In the genomic region with DNA sequence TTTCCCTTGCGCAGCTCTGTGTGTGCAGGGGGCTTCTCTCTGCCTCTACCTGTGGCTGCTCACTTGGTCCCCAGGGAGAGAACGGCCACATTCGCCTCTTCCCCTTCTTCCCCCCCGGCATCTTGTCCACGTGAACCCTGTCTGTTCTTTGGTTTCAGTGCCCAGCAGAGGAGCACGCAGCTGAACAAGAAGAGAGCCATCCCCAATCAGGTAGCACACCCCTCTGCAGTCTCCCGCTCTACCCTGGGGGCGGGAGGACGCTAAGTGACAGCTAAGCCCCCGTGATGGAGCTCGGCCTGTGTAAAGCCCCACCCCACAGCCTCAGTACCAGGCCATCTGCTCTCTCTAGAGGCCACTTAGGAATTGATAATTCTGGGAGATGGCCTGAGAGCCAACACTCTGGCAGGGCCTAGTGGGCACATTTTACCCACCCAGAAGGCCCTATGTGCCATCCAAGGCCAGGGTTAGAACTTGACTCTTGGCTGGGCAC, we compare ENCODE assay signal across 22 cellular contexts. TPM values are rescaled to one million over a fixed set of nuclear protein-coding genes. Genes with fewer than 3 reads are reported as not detected.
DNase-seq lines count a peak whose midpoint lies in the region; ATAC-seq and TF ChIP-seq lines count a peak whose summit lies in the region.
"Had no signal": no experiment of that assay in that cellular context is flagged by ENCODE, and none has a peak within 500 bp of the region (broad histone marks: within the 10 kb centered on the region; RNA-seq: fewer than 3 reads in every experiment).

No MANE protein-coding gene starts in this region.

- no peaks in the 10 kb centered on the region for H3K9me3 ChIP-seq in CD8-positive, alpha-beta T cell (ENCODE audit: low read length)
- H3K9me3 ChIP-seq in T-helper 17 cell (ENCODE audit: control insufficient read depth, low read length, poor library complexity, severe bottlenecking) = no peaks in the 10 kb centered on the region

- H3K27ac Mint-ChIP-seq in activated CD4-positive, alpha-beta T cell treated with anti-CD3 and anti-CD28 coated beads for 36 hours = peak overlapping the region; percentile 37
- peak overlapping the region; percentile 37 for H3K27ac Mint-ChIP-seq in CD8-positive, alpha-beta T cell
- H3K27ac Mint-ChIP-seq in T-helper 17 cell = peak overlapping the region; percentile 88

- ATAC-seq in activated CD4-positive, alpha-beta T cell treated with anti-CD3 and anti-CD28 coated beads for 36 hours = no peak
- ATAC-seq in CD8-positive, alpha-beta T cell = no peak
- ATAC-seq in T-helper 17 cell (no peak), GM21390 (IDR thresholded peaks at IDR 0.05; ENCODE audit: unreplicated experiment) (no peak)
- ATAC-seq: HepG2, Panc1 had no signal

- no peaks in the 10 kb centered on the region for H3K27me3 ChIP-seq in CD8-positive, alpha-beta T cell (ENCODE audit: insufficient read depth, low read length)

- no peak overlapping the region for H3K27ac ChIP-seq in CD8-positive, alpha-beta T cell (ENCODE audit: low read depth, low read length)
- H3K27ac ChIP-seq: C4-2B, KMS-11 had no signal

- no peak overlapping the region for H3K4me3 Mint-ChIP-seq in activated CD4-positive, alpha-beta T cell treated with anti-CD3 and anti-CD28 coated beads for 36 hours
- no peak overlapping the region for H3K4me3 Mint-ChIP-seq in CD8-positive, alpha-beta T cell
- no peak overlapping the region for H3K4me3 Mint-ChIP-seq in T-helper 17 cell

- no peaks in the 10 kb centered on the region for H3K9me3 Mint-ChIP-seq in activated CD4-positive, alpha-beta T cell treated with anti-CD3 and anti-CD28 coated beads for 36 hours (ENCODE audit: low read depth)
- no peaks in the 10 kb centered on the region for H3K9me3 Mint-ChIP-seq in CD8-positive, alpha-beta T cell

- no peaks in the 10 kb centered on the region for H3K27me3 Mint-ChIP-seq in activated CD4-positive, alpha-beta T cell treated with anti-CD3 and anti-CD28 coated beads for 36 hours
- no peaks in the 10 kb centered on the region for H3K27me3 Mint-ChIP-seq in CD8-positive, alpha-beta T cell (ENCODE audit: low read depth)
- no peaks in the 10 kb centered on the region for H3K27me3 Mint-ChIP-seq in T-helper 17 cell

- peaks cover 9% of the 10 kb centered on the region for H3K4me1 ChIP-seq in CD8-positive, alpha-beta T cell (ENCODE audit: insufficient read depth, low read length)

- intact Hi-C loops in activated CD4-positive, alpha-beta T cell treated with anti-CD3 and anti-CD28 coated beads for 36 hours (cut with DNase I, micrococcal nuclease) = no loop called here
- intact Hi-C loops in CD8-positive, alpha-beta T cell (cut with DNase I, micrococcal nuclease) = no loop called here

- CTCF ChIA-PET in activated CD4-positive, alpha-beta T cell treated with anti-CD3 and anti-CD28 coated beads for 36 hours (lab: Charles Lee) = interaction anchor here (1.1 kb wide), 1 partner anchor 9 kb away, joined by 6 read pairs; no protein-coding TSS in a partner anchor
- CTCF ChIA-PET in CD8-positive, alpha-beta T cell (lab: Charles Lee) = interaction anchor here (0.6 to 0.9 kb wide), 2 partner anchors 59 to 83 kb away, joined by 3 read pairs; no protein-coding TSS in a partner anchor

- no peak for DNase-seq in activated CD4-positive, alpha-beta T cell treated with anti-CD3 and anti-CD28 coated beads for 36 hours
- no peak for DNase-seq in activated CD4-positive, alpha-beta T cell treated with anti-CD3 and anti-CD28 coated beads for 4 hours
- DNase-seq in CD8-positive, alpha-beta T cell = no peak
- no peak for DNase-seq in T-helper 17 cell
- peak; percentile 1 for DNase-seq in midbrain (lab: John Stamatoyannopoulos, UW)
- no peak for DNase-seq in RKO (ENCODE audit: low spot score)
- no peak for DNase-seq in stimulated activated CD4-positive, alpha-beta T cell treated with anti-CD3 and anti-CD28 coated beads, Interleukin-4, amount 100 ng/mL, for 1 hour
- DNase-seq: 8988T, Calu3, DMS79 treated with DMSO at 0.1 percent for 48 hours, GOT3, NCI-H1092, NCI-H1694, NCI-H2107, NCI-H345, NCI-H748 treated with DMSO at 0.1 percent for 48 hours, SHP77 treated with DMSO at 0.1 percent for 48 hours had no signal

- TF ChIP-seq CTCF in CD8-positive, alpha-beta T cell (IDR thresholded peaks at IDR 0.05) = no peak

- POLR2A ChIA-PET in activated CD4-positive, alpha-beta T cell treated with anti-CD3 and anti-CD28 coated beads for 36 hours (lab: Charles Lee) = no interaction called here
- POLR2A ChIA-PET in CD8-positive, alpha-beta T cell (lab: Charles Lee) = no interaction called here

- peaks cover 16% of the 10 kb centered on the region for H3K4me1 Mint-ChIP-seq in activated CD4-positive, alpha-beta T cell treated with anti-CD3 and anti-CD28 coated beads for 36 hours
- H3K4me1 Mint-ChIP-seq in CD8-positive, alpha-beta T cell (ENCODE audit: low read depth) = peaks cover 12% of the 10 kb centered on the region
- H3K4me1 Mint-ChIP-seq in T-helper 17 cell = peaks cover 18% of the 10 kb centered on the region

- H3K36me3 Mint-ChIP-seq in activated CD4-positive, alpha-beta T cell treated with anti-CD3 and anti-CD28 coated beads for 36 hours (ENCODE audit: low read depth) = peaks cover 38% of the 10 kb centered on the region
- H3K36me3 Mint-ChIP-seq in CD8-positive, alpha-beta T cell = peaks cover 70% of the 10 kb centered on the region
- H3K36me3 Mint-ChIP-seq in T-helper 17 cell (ENCODE audit: low read depth) = peaks cover 9% of the 10 kb centered on the region

- H3K4me3 ChIP-seq in CD8-positive, alpha-beta T cell (ENCODE audit: low read depth, low read length) = no peak overlapping the region

- peaks cover 38% of the 10 kb centered on the region for H3K36me3 ChIP-seq in CD8-positive, alpha-beta T cell (ENCODE audit: insufficient read depth, low read length)

RNA-seq across cellular contexts. Expression of gene TMED1, which starts 30.2 kb away (rescaled TPM):
- total RNA-seq in activated CD4-positive, alpha-beta T cell treated with anti-CD3 and anti-CD28 coated beads for 36 hours = 10 to 100 TPM in 1 of 2 experiments, 1 to 10 TPM in 1; 8.7 to 15.3 TPM
- 10 to 100 TPM in 1 of 2 experiments, 1 to 10 TPM in 1; 8.2 to 13.5 TPM for total RNA-seq in CD8-positive, alpha-beta T cell
- 10 to 100 TPM in 1 of 2 donors, 1 to 10 TPM in 1; 8.7 to 10.5 TPM for total RNA-seq in T-helper 17 cell

RNA-seq across cellular contexts. Expression of gene C19orf38, which starts 42.4 kb away (rescaled TPM):
- 1 to 10 TPM; 2.7 to 3.6 TPM for total RNA-seq in activated CD4-positive, alpha-beta T cell treated with anti-CD3 and anti-CD28 coated beads for 36 hours
- not detected for total RNA-seq in CD8-positive, alpha-beta T cell
- 1 to 10 TPM; 1.6 to 2.2 TPM for total RNA-seq in T-helper 17 cell
- total RNA-seq: Calu3, HepG2 had no signal

Comparison
In these comparisons a context has a peak if more than half of its experiments do, and no peak if none do; other contexts are left out.
1. H3K27ac Mint-ChIP-seq: peak in every context shown above with its lines; median percentile 88 in T-helper 17 cell; 37 in activated CD4-positive, alpha-beta T cell treated with anti-CD3 and anti-CD28 coated beads for 36 hours; 37 in CD8-positive, alpha-beta T cell.